9 cellular contexts compared by ENCODE assay signal in genomic region chr1:155062151-155062686, GRCh38. TPM values are rescaled to one million over a fixed set of nuclear protein-coding genes. Genes with fewer than 3 reads are reported as not detected.
DNase-seq lines count a peak whose midpoint lies in the region; ATAC-seq and TF ChIP-seq lines count a peak whose summit lies in the region.
"Had no signal": no experiment of that assay in that cellular context is flagged by ENCODE, and none has a peak within 500 bp of the region (broad histone marks: within the 10 kb centered on the region; RNA-seq: fewer than 3 reads in every experiment).

No MANE protein-coding gene starts in this region.

- no peaks in the 10 kb centered on the region for H3K9me3 ChIP-seq in ovary
- H3K9me3 ChIP-seq in prostate gland, result no peaks in the 10 kb centered on the region
- H3K9me3 ChIP-seq in HAP-1, result no peaks in the 10 kb centered on the region

- peaks cover 23% of the 10 kb centered on the region for H3K36me3 Mint-ChIP-seq in effector memory CD8-positive, alpha-beta T cell (ENCODE audit: insufficient read depth)

- H3K4me3 ChIP-seq in LNCaP clone FGC (ENCODE audit: low read depth, low read length) (no peak overlapping the region), ovary (no peak overlapping the region), prostate gland (no peak overlapping the region), HAP-1 (no peak overlapping the region)

- H3K4me3 Mint-ChIP-seq in effector memory CD8-positive, alpha-beta T cell, result peak overlapping the region; percentile 87

- in situ Hi-C loops in HAP-1 (cut with MboI; ENCODE audit: low sequenced_read_pairs), result loop anchor here (5.0 kb wide), 1 partner anchor 65 kb away; no protein-coding TSS in a partner anchor

- H3K27ac Mint-ChIP-seq in effector memory CD8-positive, alpha-beta T cell, result no peak overlapping the region

- no peaks in the 10 kb centered on the region for H3K27me3 Mint-ChIP-seq in effector memory CD8-positive, alpha-beta T cell

- ATAC-seq in effector memory CD8-positive, alpha-beta T cell (replicated peaks), result no peak
- ATAC-seq in HG02642 (IDR thresholded peaks at IDR 0.05; ENCODE audit: poor library complexity, unreplicated experiment), result no peak

- H3K27me3 ChIP-seq in ovary (no peaks in the 10 kb centered on the region), prostate gland (replicated peaks; ENCODE audit: insufficient read depth) (no peaks in the 10 kb centered on the region), HAP-1 (ENCODE audit: low read depth) (no peaks in the 10 kb centered on the region)

- TF ChIP-seq POLR2A in ovary (IDR thresholded peaks at IDR 0.05), result no peak
- TF ChIP-seq POLR2A in prostate gland (IDR thresholded peaks at IDR 0.05), result no peak

- H3K27ac ChIP-seq in ovary (no peak overlapping the region), prostate gland (peak overlapping the region in 1 of 2 donors; percentile 89)
- H3K27ac ChIP-seq: VCaP had no signal

- peaks cover 24 to 35% of the 10 kb centered on the region in 2 donors for H3K4me1 Mint-ChIP-seq in effector memory CD8-positive, alpha-beta T cell (ENCODE audit: low read depth in 2 of 2)

- intact Hi-C loops in ovary (cut with DNase I) (loop anchor here in 3 of 4 donors (5.0 to 10.0 kb wide), 2 partner anchors 105 to 277 kb away; partner anchors contain the start of gene PBXIP1 (in 2 of the 3)), prostate gland (cut with DNase I) (loop anchor here (10.0 kb wide), 1 partner anchor 507 kb away; the partner anchor contains the start of gene UBE2Q1)

- TF ChIP-seq CTCF in LNCaP clone FGC (IDR thresholded peaks at IDR 0.05; ENCODE audit: control insufficient read depth, extremely low read depth, insufficient read depth) (peak; percentile 3; the same call in 1 of the 2 replicates), ovary (IDR thresholded peaks at IDR 0.05) (no peak), prostate gland (IDR thresholded peaks at IDR 0.05) (no peak)

- H3K36me3 ChIP-seq in ovary (no peaks in the 10 kb centered on the region), prostate gland (peaks cover 0 to 12% of the 10 kb centered on the region in 2 donors), HAP-1 (replicated peaks) (peaks cover 32% of the 10 kb centered on the region)

- H3K4me1 ChIP-seq in ovary (ENCODE audit: insufficient read depth) (peaks cover 7% of the 10 kb centered on the region), prostate gland (replicated peaks) (peaks cover 10% of the 10 kb centered on the region), HAP-1 (peaks cover 11% of the 10 kb centered on the region)

- TF ChIP-seq EP300 in ovary (IDR thresholded peaks at IDR 0.05), result no peak

- no peaks in the 10 kb centered on the region for H3K9me3 Mint-ChIP-seq in effector memory CD8-positive, alpha-beta T cell

- DNase-seq in NCI-H1694 (lab: John Stamatoyannopoulos, UW), result peak; percentile 28
- no peak for DNase-seq in NCI-H1694 treated with DMSO at 0.1 percent for 48 hours (lab: John Stamatoyannopoulos, UW)
- no peak for DNase-seq in LNCaP clone FGC (ENCODE audit: low read depth)
- DNase-seq in effector memory CD8-positive, alpha-beta T cell, result no peak
- DNase-seq in ovary, result peak; percentile 23 to 59 (median 46)
- no peak for DNase-seq in prostate gland (ENCODE audit: low spot score)
- DNase-seq in HAP-1 (ENCODE audit: low spot score in 2 of 2), result no peak

- 34 to 41% (median 35%) methylated on average over 26 to 29 of the region's 29 CpGs for WGBS in ovary, 3 donors
- WGBS in prostate gland, result 33% methylated on average over 27 of the region's 29 CpGs

RNA-seq across cellular contexts. Expression of gene EFNA4, which starts 1.3 kb away (rescaled TPM):
- total RNA-seq in ovary (10 to 100 TPM in 5 of 7 donors, 1 to 10 TPM in 2; 8.6 to 14.1 (median 12.2) TPM), prostate gland (10 to 100 TPM; 10.3 to 23.4 TPM)
- 10 to 100 TPM in 1 of 2 donors, 1 to 10 TPM in 1; 7.3 to 10.6 TPM for polyA plus RNA-seq in ovary

RNA-seq across cellular contexts. Expression of gene ADAM15, which starts 11.1 kb away (rescaled TPM):
- total RNA-seq in ovary (100 to 1,000 TPM in 1 of 7 donors, 10 to 100 TPM in 6; 34.8 to 149 (median 67.8) TPM), prostate gland (100 to 1,000 TPM in 1 of 2 donors, 10 to 100 TPM in 1; 72.5 to 138 TPM)
- polyA plus RNA-seq in ovary, result 10 to 100 TPM; 17.0 to 61.7 TPM

RNA-seq across cellular contexts. Expression of gene EFNA3, which starts 16.4 kb away (rescaled TPM):
- total RNA-seq in ovary, result 1 to 10 TPM; 1.3 to 3.7 (median 2.4) TPM
- 1 to 10 TPM; 1.6 to 2.1 TPM for polyA plus RNA-seq in ovary
- 1 to 10 TPM; 5.9 to 8.4 TPM for total RNA-seq in prostate gland

RNA-seq across cellular contexts. Expression of gene DCST1, which starts 28.6 kb away (rescaled TPM):
- total RNA-seq in ovary (under 1 TPM in 4 of 7 donors, not detected in 3; 0.22 to 0.80 (median 0.51) TPM), prostate gland (under 1 TPM in 1 of 2 donors, not detected in 1; 0.51 TPM)
- under 1 TPM in 1 of 2 donors, not detected in 1; 0.06 TPM for polyA plus RNA-seq in ovary

RNA-seq across cellular contexts. Expression of gene DCST2, which starts 28.6 kb away (rescaled TPM):
- total RNA-seq in ovary (1 to 10 TPM in 4 of 7 donors, under 1 TPM in 2, not detected in 1; 0.45 to 1.4 (median 1.2) TPM), prostate gland (1 to 10 TPM; 2.3 to 5.3 TPM)
- 1 to 10 TPM in 1 of 2 donors, under 1 TPM in 1; 0.17 to 1.1 TPM for polyA plus RNA-seq in ovary

Comparison
In these comparisons a context has a peak if more than half of its experiments do, and no peak if none do; other contexts are left out.
1. DNase-seq: peak in NCI-H1694 (single experiment) and ovary (5 of 5); none in NCI-H1694 treated with DMSO at 0.1 percent for 48 hours (single experiment), LNCaP clone FGC (single experiment), effector memory CD8-positive, alpha-beta T cell (0 of 3), prostate gland (single experiment) and HAP-1 (0 of 2).